In genomic region chr10:64091889-64092288, GRCh38 we compare ENCODE assay signal across 9 cellular contexts.
A peak's percentile ranks its signal among the peaks of the same experiment; 100 is the strongest.
DNase-seq lines count a peak whose midpoint lies in the region; ATAC-seq and TF ChIP-seq lines count a peak whose summit lies in the region.
"Had no signal": no experiment of that assay in that cellular context is flagged by ENCODE, and none has a peak within 500 bp of the region (broad histone marks: within the 10 kb centered on the region; RNA-seq: fewer than 3 reads in every experiment).

No MANE protein-coding gene starts in this region.

- DNase-seq in NOMO-1 treated with DMSO at 0.1 percent for 48 hours (lab: John Stamatoyannopoulos, UW; ENCODE audit: unreplicated experiment) (peak; percentile 2), NOMO-1 treated with dmso at 0.1 percent for 144 hours (lab: John Stamatoyannopoulos, UW; ENCODE audit: unreplicated experiment) (no peak), OCI-M1 (lab: John Stamatoyannopoulos, UW) (peak; percentile 59), globus pallidus (ENCODE audit: low spot score) (peak; percentile 68), superior temporal gyrus (ENCODE audit: extremely low spot score) (peak; percentile 79), osteoblast (ENCODE audit: insufficient read length, low spot score, missing footprints) (no peak)

- no peak overlapping the region for H3K27ac ChIP-seq in osteoblast (ENCODE audit: low read depth, low read length)
- H3K27ac ChIP-seq: BLaER1 had no signal

- no peaks in the 10 kb centered on the region for H3K9me3 ChIP-seq in osteoblast (ENCODE audit: low read depth, low read length)
- H3K9me3 ChIP-seq: BLaER1 had no signal

- H4K20me1 ChIP-seq in osteoblast (ENCODE audit: insufficient read depth, low read length), result no peaks in the 10 kb centered on the region
- H4K20me1 ChIP-seq: BLaER1 had no signal

- no peaks in the 10 kb centered on the region for H3K36me3 ChIP-seq in osteoblast (ENCODE audit: insufficient read depth, low read length)
- H3K36me3 ChIP-seq: BLaER1 had no signal

- TF ChIP-seq CTCF in osteoblast (IDR thresholded peaks at IDR 0.05; ENCODE audit: extremely low read depth, low read depth, low read length), result no peak

- H3K4me3 ChIP-seq in osteoblast (ENCODE audit: insufficient read depth, low read length), result no peak overlapping the region
- H3K4me3 ChIP-seq: BLaER1 had no signal

- ATAC-seq in GM19324 (IDR thresholded peaks at IDR 0.05; ENCODE audit: low FRiP score, unreplicated experiment), result no peak
- no peak for ATAC-seq in HG02623 (IDR thresholded peaks at IDR 0.05; ENCODE audit: unreplicated experiment)

- no peak overlapping the region for H3K4me2 ChIP-seq in osteoblast (ENCODE audit: insufficient read depth, low read length)
- H3K4me2 ChIP-seq: BLaER1 had no signal

- H3K79me2 ChIP-seq in osteoblast (ENCODE audit: insufficient read depth, low read length), result no peaks in the 10 kb centered on the region

- no peak overlapping the region for H2AFZ ChIP-seq in osteoblast (ENCODE audit: low read length)

- no peaks in the 10 kb centered on the region for H3K27me3 ChIP-seq in osteoblast (ENCODE audit: insufficient read depth, low read length)
- H3K27me3 ChIP-seq: BLaER1 had no signal

- H3K4me1 ChIP-seq in osteoblast (ENCODE audit: insufficient read depth, low read length), result no peaks in the 10 kb centered on the region
- H3K4me1 ChIP-seq: BLaER1 had no signal

Comparison
In these comparisons a context has a peak if more than half of its experiments do, and no peak if none do; other contexts are left out.
1. DNase-seq: peak in NOMO-1 treated with DMSO at 0.1 percent for 48 hours (single experiment), OCI-M1 (single experiment), globus pallidus (single experiment) and superior temporal gyrus (single experiment); none in NOMO-1 treated with dmso at 0.1 percent for 144 hours (single experiment) and osteoblast (single experiment).